13 cellular contexts compared by ENCODE assay signal in genomic region chr6:22068561-22069346, GRCh38.
DNase-seq lines count a peak whose midpoint lies in the region; ATAC-seq and TF ChIP-seq lines count a peak whose summit lies in the region.
"Had no signal": no experiment of that assay in that cellular context is flagged by ENCODE, and none has a peak within 500 bp of the region (broad histone marks: within the 10 kb centered on the region; RNA-seq: fewer than 3 reads in every experiment).

No MANE protein-coding gene starts in this region.

- no peaks in the 10 kb centered on the region for H3K79me1 ChIP-seq in mesendoderm (ENCODE audit: low read length)

- H3K27me3 Mint-ChIP-seq in glutamatergic neuron (ENCODE audit: unreplicated experiment) (peaks cover 5% of the 10 kb centered on the region), progenitor cell of endocrine pancreas (no peaks in the 10 kb centered on the region)

- ATAC-seq in GM18867 (IDR thresholded peaks at IDR 0.05; ENCODE audit: unreplicated experiment) (peak; percentile 47), GM21423 (IDR thresholded peaks at IDR 0.05; ENCODE audit: unreplicated experiment) (peak; percentile 63), HG03159 (IDR thresholded peaks at IDR 0.05; ENCODE audit: unreplicated experiment) (peak; percentile 68)
- ATAC-seq: heart right ventricle, right cardiac atrium had no signal

- H3K79me2 ChIP-seq in mesendoderm (ENCODE audit: control insufficient read depth, insufficient read depth, low read length) = no peaks in the 10 kb centered on the region

- no peak overlapping the region for H3K23ac ChIP-seq in mesendoderm (ENCODE audit: low read length)

- H4K5ac ChIP-seq in mesendoderm (ENCODE audit: low read length) = no peak overlapping the region

- no peak overlapping the region for H2BK120ac ChIP-seq in mesendoderm (ENCODE audit: low read depth, low read length)

- no peak overlapping the region for H3K4me2 ChIP-seq in mesendoderm (ENCODE audit: low read length)

- H3K4me3 Mint-ChIP-seq in glutamatergic neuron (ENCODE audit: unreplicated experiment) = no peak overlapping the region
- H3K4me3 Mint-ChIP-seq in progenitor cell of endocrine pancreas (ENCODE audit: low read depth) = no peak overlapping the region

- no peaks in the 10 kb centered on the region for H3K4me1 ChIP-seq in mesendoderm (ENCODE audit: control insufficient read depth, low read depth, low read length)

- H3K36me3 Mint-ChIP-seq in glutamatergic neuron (ENCODE audit: unreplicated experiment) (no peaks in the 10 kb centered on the region), progenitor cell of endocrine pancreas (ENCODE audit: insufficient read depth) (peaks cover 8% of the 10 kb centered on the region)

- no peak overlapping the region for H2AK5ac ChIP-seq in mesendoderm (ENCODE audit: low read length)

- H3K27ac ChIP-seq in mesendoderm (ENCODE audit: low read depth, low read length) = no peak overlapping the region

- H3K27me3 ChIP-seq in mesendoderm (ENCODE audit: insufficient read depth, low read length, poor library complexity) = no peaks in the 10 kb centered on the region
- H3K27me3 ChIP-seq: heart right ventricle had no signal

- no peaks in the 10 kb centered on the region for H3K36me3 ChIP-seq in mesendoderm (ENCODE audit: control insufficient read depth, insufficient read depth, low read length)
- H3K36me3 ChIP-seq: heart right ventricle had no signal

- no peak overlapping the region for H4K8ac ChIP-seq in mesendoderm (ENCODE audit: low read depth, low read length)

- no peak overlapping the region for H2BK5ac ChIP-seq in mesendoderm (ENCODE audit: low read length)

- H3K18ac ChIP-seq in mesendoderm (ENCODE audit: low read length) = peak overlapping the region; percentile 51

- no peak overlapping the region for H3K4ac ChIP-seq in mesendoderm (ENCODE audit: low read depth, low read length)

- WGBS in mesendoderm (ENCODE audit: extremely low coverage, insufficient coverage, low lambda C conversion rate) = no CpG with 5 or more reads among the region's 5 CpGs

- H3K56ac ChIP-seq in mesendoderm (ENCODE audit: low read length) = no peak overlapping the region

- H2BK15ac ChIP-seq in mesendoderm (replicated peaks; ENCODE audit: low read depth) = no peak overlapping the region

- DNase-seq in mesendoderm (no peak), glutamatergic neuron (no peak), progenitor cell of endocrine pancreas (ENCODE audit: low spot score, unreplicated experiment) (no peak), NCI-H226 (no peak), NCI-H748 treated with DMSO at 0.1 percent for 48 hours (lab: John Stamatoyannopoulos, UW) (no peak)
- DNase-seq: effector CD4-positive, alpha-beta T cell; heart right ventricle; NCI-H2029 treated with DMSO at 0.1 percent for 48 hours; right cardiac atrium; RPMI8226 had no signal

- H3K9ac ChIP-seq in mesendoderm (ENCODE audit: low read length) = no peak overlapping the region

- no peak for TF ChIP-seq CTCF in glutamatergic neuron (IDR thresholded peaks at IDR 0.05; ENCODE audit: partially characterized antibody, unreplicated experiment)
- TF ChIP-seq CTCF in progenitor cell of endocrine pancreas (IDR thresholded peaks at IDR 0.05; ENCODE audit: unreplicated experiment) = no peak

- H3K27ac Mint-ChIP-seq in glutamatergic neuron (ENCODE audit: unreplicated experiment) (no peak overlapping the region), progenitor cell of endocrine pancreas (no peak overlapping the region)

- peaks cover 24% of the 10 kb centered on the region for H3K4me1 Mint-ChIP-seq in glutamatergic neuron (ENCODE audit: low read depth, unreplicated experiment)
- peaks cover 33% of the 10 kb centered on the region for H3K4me1 Mint-ChIP-seq in progenitor cell of endocrine pancreas (ENCODE audit: low read depth)

- H3K9me3 Mint-ChIP-seq in glutamatergic neuron (ENCODE audit: unreplicated experiment) = peaks cover 6% of the 10 kb centered on the region
- no peaks in the 10 kb centered on the region for H3K9me3 Mint-ChIP-seq in progenitor cell of endocrine pancreas (ENCODE audit: low read depth)

- no peak overlapping the region for H3K4me3 ChIP-seq in mesendoderm (ENCODE audit: low read length)
- H3K4me3 ChIP-seq: heart right ventricle had no signal
